ENCODE assay signal across 1 cellular context in genomic region chr20:58010666-58011065, GRCh38.
TF ChIP-seq lines count a peak whose summit lies in the region.

No MANE protein-coding gene starts in this region.

TF ChIP-seq in H1, 55 proteins besides CTCF, POLR2A, EP300 and RAD21 (continued from another document):
- TF ChIP-seq RFX5 (IDR thresholded peaks at IDR 0.05; ENCODE audit: borderline replicate concordance, low read depth, low read length) (no peak), KDM4A (IDR thresholded peaks at IDR 0.05; ENCODE audit: low read depth, low read length, severe bottlenecking) (no peak), SP4 (IDR thresholded peaks at IDR 0.05; ENCODE audit: low read length) (no peak), PHF8 (conservative IDR thresholded peaks at IDR 0.05; ENCODE audit: low read depth, low read length) (no peak)
